In genomic region chr2:234298916-234299315, GRCh38 we compare ENCODE assay signal across 15 cellular contexts.
A peak's percentile ranks its signal among the peaks of the same experiment; 100 is the strongest.
DNase-seq lines count a peak whose midpoint lies in the region; ATAC-seq and TF ChIP-seq lines count a peak whose summit lies in the region.
"Had no signal": no experiment of that assay in that cellular context is flagged by ENCODE, and none has a peak within 500 bp of the region (broad histone marks: within the 10 kb centered on the region; RNA-seq: fewer than 3 reads in every experiment).

No MANE protein-coding gene starts in this region.

- no peak overlapping the region for H3K4me3 Mint-ChIP-seq in activated naive CD4-positive, alpha-beta T cell treated with anti-CD3 and anti-CD28 coated beads, Interleukin-2, amount 10 ng/mL, durations not matched to agents 7 days and 5 days
- H3K4me3 Mint-ChIP-seq in activated T-helper 1 cell treated with anti-CD3 and anti-CD28 coated beads, Interleukin-12 subunit alpha, Interleukin-12 subunit beta, Interleukin-2, Interleukin-4 antibody, amounts not matched to agents 30 ng/mL and 10 ng/mL and 1 ng/mL, durations not matched to agents 14 hours and 24 hours and 36 hours, result no peak overlapping the region
- H3K4me3 Mint-ChIP-seq in naive thymus-derived CD8-positive, alpha-beta T cell, result peak overlapping the region in 1 of 10 donors; percentile 15

- H3K9me3 Mint-ChIP-seq in activated naive CD4-positive, alpha-beta T cell treated with anti-CD3 and anti-CD28 coated beads, Interleukin-2, amount 10 ng/mL, durations not matched to agents 7 days and 5 days, result peaks cover 4% of the 10 kb centered on the region
- no peaks in the 10 kb centered on the region for H3K9me3 Mint-ChIP-seq in activated T-helper 1 cell treated with anti-CD3 and anti-CD28 coated beads, Interleukin-12 subunit alpha, Interleukin-12 subunit beta, Interleukin-2, Interleukin-4 antibody, amounts not matched to agents 30 ng/mL and 10 ng/mL and 1 ng/mL, durations not matched to agents 14 hours and 24 hours and 36 hours
- H3K9me3 Mint-ChIP-seq in naive thymus-derived CD8-positive, alpha-beta T cell, result peaks cover 0 to 2% (median 0%) of the 10 kb centered on the region in 9 donors

- no peak overlapping the region for H3K4me2 ChIP-seq in DND-41 (ENCODE audit: insufficient read depth, low read length)

- no peaks in the 10 kb centered on the region for H3K9me3 ChIP-seq in DND-41 (ENCODE audit: insufficient read depth, low read length, severe bottlenecking)
- H3K9me3 ChIP-seq: BE2C had no signal

- intact Hi-C loops in activated T-helper 1 cell treated with anti-CD3 and anti-CD28 coated beads, Interleukin-12 subunit alpha, Interleukin-12 subunit beta, Interleukin-2, Interleukin-4 antibody, amounts not matched to agents 30 ng/mL and 10 ng/mL and 1 ng/mL, durations not matched to agents 14 hours and 24 hours and 36 hours (cut with micrococcal nuclease), result loop anchor here (10.0 kb wide), 1 partner anchor 444 kb away; the partner anchor contains the start of gene HJURP

- no peaks in the 10 kb centered on the region for H3K36me3 ChIP-seq in DND-41 (ENCODE audit: insufficient read depth, low read length)
- H3K36me3 ChIP-seq: BE2C had no signal

- peaks cover 87% of the 10 kb centered on the region for H3K4me1 Mint-ChIP-seq in activated naive CD4-positive, alpha-beta T cell treated with anti-CD3 and anti-CD28 coated beads, Interleukin-2, amount 10 ng/mL, durations not matched to agents 7 days and 5 days
- H3K4me1 Mint-ChIP-seq in activated T-helper 1 cell treated with anti-CD3 and anti-CD28 coated beads, Interleukin-12 subunit alpha, Interleukin-12 subunit beta, Interleukin-2, Interleukin-4 antibody, amounts not matched to agents 30 ng/mL and 10 ng/mL and 1 ng/mL, durations not matched to agents 14 hours and 24 hours and 36 hours (ENCODE audit: low read depth), result peaks cover 84% of the 10 kb centered on the region
- H3K4me1 Mint-ChIP-seq in naive thymus-derived CD8-positive, alpha-beta T cell, result peaks cover 32 to 70% (median 63%) of the 10 kb centered on the region in 4 donors

- H3K27me3 Mint-ChIP-seq in activated naive CD4-positive, alpha-beta T cell treated with anti-CD3 and anti-CD28 coated beads, Interleukin-2, amount 10 ng/mL, durations not matched to agents 7 days and 5 days, result no peaks in the 10 kb centered on the region
- H3K27me3 Mint-ChIP-seq in activated T-helper 1 cell treated with anti-CD3 and anti-CD28 coated beads, Interleukin-12 subunit alpha, Interleukin-12 subunit beta, Interleukin-2, Interleukin-4 antibody, amounts not matched to agents 30 ng/mL and 10 ng/mL and 1 ng/mL, durations not matched to agents 14 hours and 24 hours and 36 hours (ENCODE audit: insufficient read depth), result no peaks in the 10 kb centered on the region
- peaks cover 0 to 2% (median 0%) of the 10 kb centered on the region in 5 donors for H3K27me3 Mint-ChIP-seq in naive thymus-derived CD8-positive, alpha-beta T cell

- no peaks in the 10 kb centered on the region for H3K79me2 ChIP-seq in DND-41 (ENCODE audit: insufficient read depth, low read length)

- CTCF ChIA-PET in activated naive CD4-positive, alpha-beta T cell treated with anti-CD3 and anti-CD28 coated beads, Interleukin-2, amount 10 ng/mL, durations not matched to agents 7 days and 5 days (lab: Charles Lee), result interaction anchor here (0.9 kb wide), 1 partner anchor 128 kb away, joined by 3 read pairs; no protein-coding TSS in a partner anchor

- no peak for DNase-seq in activated naive CD4-positive, alpha-beta T cell treated with anti-CD3 and anti-CD28 coated beads, Interleukin-2, amount 10 ng/mL, durations not matched to agents 7 days and 5 days
- no peak for DNase-seq in activated naive CD4-positive, alpha-beta T cell treated with anti-CD3 and anti-CD28 coated beads, Interleukin-2, amount 50 U/mL, for 16 hours
- DNase-seq in DND-41, result no peak
- DNase-seq in activated T-helper 1 cell treated with anti-CD3 and anti-CD28 coated beads, Interleukin-12 subunit alpha, Interleukin-12 subunit beta, Interleukin-2, Interleukin-4 antibody, amounts not matched to agents 30 ng/mL and 10 ng/mL and 1 ng/mL, durations not matched to agents 14 hours and 24 hours and 36 hours (ENCODE audit: low spot score), result no peak
- no peak for DNase-seq in naive thymus-derived CD8-positive, alpha-beta T cell
- DNase-seq in NCI-H1436 treated with DMSO at 0.1 percent for 48 hours (lab: John Stamatoyannopoulos, UW), result no peak
- no peak for DNase-seq in HUDEP-2 (lab: John Stamatoyannopoulos, UW; ENCODE audit: unreplicated experiment in 76 of 76)
- DNase-seq: BE2C, GOT3, Kasumi-1, NCI-H1417, NCI-H2029, NCI-H510A, NCI-H82, SHP77 had no signal

- H3K27me3 ChIP-seq in DND-41 (ENCODE audit: insufficient read depth, low read length, poor library complexity), result no peaks in the 10 kb centered on the region
- H3K27me3 ChIP-seq: BE2C had no signal

- peak overlapping the region; percentile 72 for H3K27ac Mint-ChIP-seq in activated naive CD4-positive, alpha-beta T cell treated with anti-CD3 and anti-CD28 coated beads, Interleukin-2, amount 10 ng/mL, durations not matched to agents 7 days and 5 days
- peak overlapping the region; percentile 36 for H3K27ac Mint-ChIP-seq in activated T-helper 1 cell treated with anti-CD3 and anti-CD28 coated beads, Interleukin-12 subunit alpha, Interleukin-12 subunit beta, Interleukin-2, Interleukin-4 antibody, amounts not matched to agents 30 ng/mL and 10 ng/mL and 1 ng/mL, durations not matched to agents 14 hours and 24 hours and 36 hours
- H3K27ac Mint-ChIP-seq in naive thymus-derived CD8-positive, alpha-beta T cell, result peak overlapping the region in 6 of 10 donors; percentile 19 to 94 (median 59)

- ATAC-seq in DND-41 (ENCODE audit: insufficient read depth, low read depth), result no peak
- ATAC-seq in naive thymus-derived CD8-positive, alpha-beta T cell, result no peak

- peaks cover 17% of the 10 kb centered on the region for H3K36me3 Mint-ChIP-seq in activated naive CD4-positive, alpha-beta T cell treated with anti-CD3 and anti-CD28 coated beads, Interleukin-2, amount 10 ng/mL, durations not matched to agents 7 days and 5 days
- H3K36me3 Mint-ChIP-seq in activated T-helper 1 cell treated with anti-CD3 and anti-CD28 coated beads, Interleukin-12 subunit alpha, Interleukin-12 subunit beta, Interleukin-2, Interleukin-4 antibody, amounts not matched to agents 30 ng/mL and 10 ng/mL and 1 ng/mL, durations not matched to agents 14 hours and 24 hours and 36 hours (ENCODE audit: low read depth), result peaks cover 4% of the 10 kb centered on the region
- H3K36me3 Mint-ChIP-seq in naive thymus-derived CD8-positive, alpha-beta T cell, result no peaks in the 10 kb centered on the region

- no peaks in the 10 kb centered on the region for H4K20me1 ChIP-seq in DND-41 (ENCODE audit: insufficient read depth, low read length)

- peak overlapping the region; percentile 43 for H3K27ac ChIP-seq in DND-41 (ENCODE audit: low read length)

- H3K9ac ChIP-seq in DND-41 (ENCODE audit: low read depth, low read length), result no peak overlapping the region

- H3K4me1 ChIP-seq in DND-41 (ENCODE audit: insufficient read depth, low read length), result peaks cover 35% of the 10 kb centered on the region
- H3K4me1 ChIP-seq: BE2C had no signal

- POLR2A ChIA-PET in naive thymus-derived CD8-positive, alpha-beta T cell (lab: Charles Lee), result interaction anchor here (0.6 to 1.2 kb wide), 4 partner anchors 18 to 195 kb away, joined by 3 to 8 read pairs (median 4); no protein-coding TSS in a partner anchor

- no peak overlapping the region for H2AFZ ChIP-seq in DND-41 (ENCODE audit: low read depth, low read length)

- no peak for TF ChIP-seq CTCF in DND-41 (IDR thresholded peaks at IDR 0.05; ENCODE audit: borderline replicate concordance, extremely low read depth, low read length, poor library complexity, severe bottlenecking)

- no peak overlapping the region for H3K4me3 ChIP-seq in DND-41 (ENCODE audit: low read depth in 1 of 2, low read length in 2 of 2)
